ENCODE assay signal across 8 cellular contexts in genomic region chr5:154674029-154674428, GRCh38.
"Had no signal": no experiment of that assay in that cellular context is flagged by ENCODE, and none has a peak within 500 bp of the region (broad histone marks: within the 10 kb centered on the region; RNA-seq: fewer than 3 reads in every experiment).

No MANE protein-coding gene starts in this region.

- FAIRE-seq: G401.6, GM12878, GM12891, GM12892, GM18507, GM19239 had no signal

- H3K4me3 ChIP-seq: GM12878 had no signal

- DNase-seq: GDM1, GF-D8 had no signal

- ATAC-seq: GM12878 had no signal
